35 cellular contexts compared by ENCODE assay signal in the genomic region with DNA sequence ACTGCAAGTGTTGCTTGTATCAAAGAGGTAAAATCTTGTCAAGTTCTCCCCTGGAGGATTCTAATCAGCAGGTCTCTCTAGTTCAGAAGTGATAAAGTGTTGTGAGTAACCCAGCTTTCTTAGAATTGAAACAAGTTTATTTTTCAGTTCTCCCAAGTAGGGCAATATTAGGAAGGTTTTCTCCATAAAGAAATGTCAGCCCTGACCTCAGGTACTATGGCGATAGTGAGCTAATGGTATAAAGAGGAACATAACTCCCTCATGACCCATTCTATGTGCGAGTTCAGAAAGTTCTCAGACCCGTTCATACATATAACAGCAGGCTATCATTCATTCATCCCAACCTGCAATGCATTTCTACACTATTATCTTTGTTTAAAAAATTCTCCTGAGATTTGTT.
"Had no signal": no experiment of that assay in that cellular context is flagged by ENCODE, and none has a peak within 500 bp of the region (broad histone marks: within the 10 kb centered on the region; RNA-seq: fewer than 3 reads in every experiment).

No MANE protein-coding gene starts in this region.

- H3K4me1 Mint-ChIP-seq: activated naive CD4-positive, alpha-beta T cell treated with anti-CD3 and anti-CD28 coated beads, Interleukin-2, amount 10 ng/mL, durations not matched to agents 7 days and 5 days; activated naive CD4-positive, alpha-beta T cell treated with anti-CD3 and anti-CD28 coated beads, Interleukin-2, amount 50 U/mL, for 24 hours; activated naive CD8-positive, alpha-beta T cell treated with anti-CD3 and anti-CD28 coated beads for 36 hours; activated naive CD8-positive, alpha-beta T cell treated with anti-CD3 and anti-CD28 coated beads, Interleukin-2, amount 10 ng/mL, durations not matched to agents 7 days and 5 days; activated naive CD8-positive, alpha-beta T cell treated with anti-CD3 and anti-CD28 coated beads, Interleukin-2, amount 50 U/mL, for 24 hours; activated T-helper 17 cell treated with anti-CD3 and anti-CD28 coated beads, Interleukin-2, amount 50 U/mL, for 72 hours; central memory CD8-positive, alpha-beta T cell had no signal

- H3K36me3 Mint-ChIP-seq: activated naive CD4-positive, alpha-beta T cell treated with anti-CD3 and anti-CD28 coated beads, Interleukin-2, amount 10 ng/mL, durations not matched to agents 7 days and 5 days; activated naive CD4-positive, alpha-beta T cell treated with anti-CD3 and anti-CD28 coated beads, Interleukin-2, amount 50 U/mL, for 24 hours; activated naive CD8-positive, alpha-beta T cell; activated naive CD8-positive, alpha-beta T cell treated with anti-CD3 and anti-CD28 coated beads for 36 hours; activated naive CD8-positive, alpha-beta T cell treated with anti-CD3 and anti-CD28 coated beads, Interleukin-2, amount 10 ng/mL, durations not matched to agents 7 days and 5 days had no signal

- ATAC-seq: activated naive CD4-positive, alpha-beta T cell treated with anti-CD3 and anti-CD28 coated beads, Interleukin-2, amount 50 U/mL, for 72 hours; activated naive CD8-positive, alpha-beta T cell treated with anti-CD3 and anti-CD28 coated beads, Interleukin-2, amount 50 U/mL, for 24 hours; activated T-cell treated with anti-CD3 and anti-CD28 coated beads, Interleukin-2, amount 50 U/mL, for 4 hours; activated T-cell treated with anti-CD3 and anti-CD28 coated beads, Interleukin-2, amount 50 U/mL, for 72 hours; activated T-helper 17 cell treated with anti-CD3 and anti-CD28 coated beads, Interleukin-2, amount 50 U/mL, for 72 hours; body of pancreas had no signal

- H3K27ac Mint-ChIP-seq: activated naive CD4-positive, alpha-beta T cell treated with anti-CD3 and anti-CD28 coated beads for 36 hours; activated naive CD4-positive, alpha-beta T cell treated with anti-CD3 and anti-CD28 coated beads, Interleukin-2, amount 10 ng/mL, durations not matched to agents 7 days and 5 days; activated naive CD4-positive, alpha-beta T cell treated with anti-CD3 and anti-CD28 coated beads, Interleukin-2, amount 50 U/mL, for 24 hours; activated naive CD4-positive, alpha-beta T cell treated with anti-CD3 and anti-CD28 coated beads, Interleukin-2, amount 50 U/mL, for 72 hours; activated naive CD8-positive, alpha-beta T cell; activated naive CD8-positive, alpha-beta T cell treated with anti-CD3 and anti-CD28 coated beads for 36 hours; activated naive CD8-positive, alpha-beta T cell treated with anti-CD3 and anti-CD28 coated beads, Interleukin-2, amount 10 ng/mL, durations not matched to agents 7 days and 5 days; activated naive CD8-positive, alpha-beta T cell treated with anti-CD3 and anti-CD28 coated beads, Interleukin-2, amount 50 U/mL, for 24 hours; activated T-cell treated with anti-CD3 and anti-CD28 coated beads, Interleukin-2, amount 50 U/mL, for 24 hours; activated T-cell treated with anti-CD3 and anti-CD28 coated beads, Interleukin-2, amount 50 U/mL, for 72 hours; activated T-helper 1 cell treated with anti-CD3 and anti-CD28 coated beads, Interleukin-12 subunit alpha, Interleukin-12 subunit beta, Interleukin-2, Interleukin-4 antibody, amounts not matched to agents 30 ng/mL and 10 ng/mL and 1 ng/mL, durations not matched to agents 14 hours and 24 hours and 36 hours; activated T-helper 17 cell treated with anti-CD3 and anti-CD28 coated beads, Interleukin-2, amount 50 U/mL, for 72 hours; activated T-helper 2 cell treated with anti-CD3 and anti-CD28 coated beads, Interferon-gamma antibody, Interleukin-2, Interleukin-4, amounts not matched to agents 10 μg/mL and 5 μg/mL and 100 μg/mL, durations not matched to agents 14 hours and 24 hours and 36 hours; brain had no signal

- DNase-seq: activated effector memory CD4-positive, alpha-beta T cell treated with anti-CD3 and anti-CD28 coated beads, Interleukin-2, amount 50 U/mL, for 16 hours; activated effector memory CD4-positive, alpha-beta T cell treated with Interleukin-2 at 50 U/mL for 16 hours; activated gamma-delta T cell; activated gamma-delta T cell treated with Interleukin-2 at 50 U/mL for 16 hours; activated naive CD4-positive, alpha-beta T cell; activated naive CD4-positive, alpha-beta T cell treated with anti-CD3 and anti-CD28 coated beads for 36 hours; activated naive CD4-positive, alpha-beta T cell treated with anti-CD3 and anti-CD28 coated beads, Interleukin-2, amount 10 ng/mL, durations not matched to agents 7 days and 5 days; activated naive CD4-positive, alpha-beta T cell treated with anti-CD3 and anti-CD28 coated beads, Interleukin-2, amount 50 U/mL, for 16 hours; activated naive CD4-positive, alpha-beta T cell treated with Interleukin-2 at 50 U/mL for 16 hours; activated naive CD8-positive, alpha-beta T cell treated with anti-CD3 and anti-CD28 coated beads for 36 hours; activated naive CD8-positive, alpha-beta T cell treated with anti-CD3 and anti-CD28 coated beads, Interleukin-2, amount 10 ng/mL, durations not matched to agents 7 days and 5 days; activated naive CD8-positive, alpha-beta T cell treated with anti-CD3 and anti-CD28 coated beads, Interleukin-2, amount 50 U/mL, for 24 hours; activated T-cell treated with anti-CD3 and anti-CD28 coated beads, Interleukin-2, amount 50 U/mL, for 1 hour; activated T-cell treated with anti-CD3 and anti-CD28 coated beads, Interleukin-2, amount 50 U/mL, for 24 hours; activated T-cell treated with anti-CD3 and anti-CD28 coated beads, Interleukin-2, amount 50 U/mL, for 4 hours; activated T-cell treated with anti-CD3 and anti-CD28 coated beads, Interleukin-2, amount 50 U/mL, for 48 hours; activated T-cell treated with anti-CD3 and anti-CD28 coated beads, Interleukin-2, amount 50 U/mL, for 72 hours; adrenal gland; amniotic stem cell; amygdala; anterior cingulate cortex; aorta; body of pancreas; brain microvascular endothelial cell; caudate nucleus; central memory CD4-positive, alpha-beta T cell; cerebellar nuclear complex had no signal

- H3K27me3 Mint-ChIP-seq: activated naive CD4-positive, alpha-beta T cell treated with anti-CD3 and anti-CD28 coated beads, Interleukin-2, amount 10 ng/mL, durations not matched to agents 7 days and 5 days; activated naive CD4-positive, alpha-beta T cell treated with anti-CD3 and anti-CD28 coated beads, Interleukin-2, amount 50 U/mL, for 24 hours; activated naive CD8-positive, alpha-beta T cell treated with anti-CD3 and anti-CD28 coated beads, Interleukin-2, amount 10 ng/mL, durations not matched to agents 7 days and 5 days; activated T-cell treated with anti-CD3 and anti-CD28 coated beads, Interleukin-2, amount 50 U/mL, for 24 hours; activated T-helper 17 cell treated with anti-CD3 and anti-CD28 coated beads, Interleukin-2, amount 50 U/mL, for 72 hours; brain had no signal

- H3K4me3 Mint-ChIP-seq: activated naive CD4-positive, alpha-beta T cell treated with anti-CD3 and anti-CD28 coated beads for 36 hours; activated naive CD4-positive, alpha-beta T cell treated with anti-CD3 and anti-CD28 coated beads, Interleukin-2, amount 10 ng/mL, durations not matched to agents 7 days and 5 days; activated naive CD4-positive, alpha-beta T cell treated with anti-CD3 and anti-CD28 coated beads, Interleukin-2, amount 50 U/mL, for 24 hours; activated naive CD8-positive, alpha-beta T cell; activated naive CD8-positive, alpha-beta T cell treated with anti-CD3 and anti-CD28 coated beads for 36 hours; activated naive CD8-positive, alpha-beta T cell treated with anti-CD3 and anti-CD28 coated beads, Interleukin-2, amount 10 ng/mL, durations not matched to agents 7 days and 5 days; activated naive CD8-positive, alpha-beta T cell treated with anti-CD3 and anti-CD28 coated beads, Interleukin-2, amount 50 U/mL, for 24 hours; activated T-cell treated with anti-CD3 and anti-CD28 coated beads, Interleukin-2, amount 50 U/mL, for 24 hours; activated T-cell treated with anti-CD3 and anti-CD28 coated beads, Interleukin-2, amount 50 U/mL, for 4 hours; activated T-cell treated with anti-CD3 and anti-CD28 coated beads, Interleukin-2, amount 50 U/mL, for 72 hours; activated T-helper 1 cell treated with anti-CD3 and anti-CD28 coated beads, Interleukin-12 subunit alpha, Interleukin-12 subunit beta, Interleukin-2, Interleukin-4 antibody, amounts not matched to agents 30 ng/mL and 10 ng/mL and 1 ng/mL, durations not matched to agents 14 hours and 24 hours and 36 hours; activated T-helper 17 cell treated with anti-CD3 and anti-CD28 coated beads, Interleukin-2, amount 50 U/mL, for 72 hours; brain; central memory CD8-positive, alpha-beta T cell had no signal
